8 cellular contexts compared by ENCODE assay signal in genomic region chr9:125631391-125632085, GRCh38.
DNase-seq lines count a peak whose midpoint lies in the region; ATAC-seq, FAIRE-seq and TF ChIP-seq lines count a peak whose summit lies in the region.

No MANE protein-coding gene starts in this region.

- intact Hi-C loops in adrenal gland (cut with DNase I) (loop anchor here (5.0 to 10.0 kb wide), 3 partner anchors 69 to 227 kb away; no protein-coding TSS in a partner anchor), stomach (cut with DNase I; ENCODE audit: low total_unique reads) (no loop called here)

- DNase-seq in COLO829 (ENCODE audit: low spot score) (peak; percentile 53), GM19239 (ENCODE audit: insufficient read length, low spot score) (peak; percentile 32), NCI-H748 (lab: John Stamatoyannopoulos, UW; ENCODE audit: unreplicated experiment) (peak; percentile 62), adrenal gland (peak; percentile 25 to 72 (median 37)), iPS-NIHi7 (ENCODE audit: extremely low spot score) (peak; percentile 62), stomach (no peak), ecto neural progenitor cell (ENCODE audit: low spot score) (no peak)

- H3K36me3 ChIP-seq in adrenal gland (replicated peaks in 1 of 2) (no peaks in the 10 kb centered on the region), stomach (no peaks in the 10 kb centered on the region)

- ATAC-seq in HG02981 (IDR thresholded peaks at IDR 0.05; ENCODE audit: unreplicated experiment): no peak

- TF ChIP-seq CTCF in adrenal gland (IDR thresholded peaks at IDR 0.05) (peak; percentile 39 to 76 (median 69)), stomach (IDR thresholded peaks at IDR 0.05) (peak in 4 of 7 experiments; percentile 30 to 51 (median 43))

- H3K9me3 ChIP-seq in adrenal gland (replicated peaks in 1 of 3) (no peaks in the 10 kb centered on the region), stomach (no peaks in the 10 kb centered on the region)

- no peak for TF ChIP-seq EP300 in stomach (IDR thresholded peaks at IDR 0.05)

- peaks cover 24 to 27% of the 10 kb centered on the region in 2 donors for H3K4me1 ChIP-seq in adrenal gland (replicated peaks in 1 of 2)
- H3K4me1 ChIP-seq in stomach: peaks cover 24 to 64% (median 43%) of the 10 kb centered on the region in 4 donors

- H3K27me3 ChIP-seq in adrenal gland (no peaks in the 10 kb centered on the region), stomach (no peaks in the 10 kb centered on the region)

- TF ChIP-seq POLR2A in adrenal gland (IDR thresholded peaks at IDR 0.05) (no peak), stomach (IDR thresholded peaks at IDR 0.05) (no peak)

- WGBS in adrenal gland, 4 donors: 74 to 86% (median 80%) methylated on average over 5 to 7 of the region's 7 CpGs
- 73 to 86% (median 76%) methylated on average over 7 of the region's 7 CpGs for whole genome bisulfite sequencing in stomach, 5 donors

- H3K4me3 ChIP-seq in adrenal gland: no peak overlapping the region
- no peak overlapping the region for H3K4me3 ChIP-seq in stomach

- H3K27ac ChIP-seq in adrenal gland: no peak overlapping the region
- H3K27ac ChIP-seq in stomach: no peak overlapping the region

- FAIRE-seq in GM19239 (lab: Jason Lieb, UNC): peak; percentile 94

Comparison
In these comparisons a context has a peak if more than half of its experiments do, and no peak if none do; other contexts are left out.
1. DNase-seq: peak in COLO829 (single experiment), GM19239 (single experiment), NCI-H748 (single experiment), adrenal gland (7 of 7) and iPS-NIHi7 (single experiment); none in stomach (single experiment) and ecto neural progenitor cell (single experiment).